Comparison of ENCODE assay signal across 11 cellular contexts in genomic region chr6:43803783-43804549, GRCh38. TPM values are rescaled to one million over a fixed set of nuclear protein-coding genes. Genes with fewer than 3 reads are reported as not detected.
DNase-seq lines count a peak whose midpoint lies in the region; FAIRE-seq and TF ChIP-seq lines count a peak whose summit lies in the region.
"Had no signal": no experiment of that assay in that cellular context is flagged by ENCODE, and none has a peak within 500 bp of the region (broad histone marks: within the 10 kb centered on the region; RNA-seq: fewer than 3 reads in every experiment).

No MANE protein-coding gene starts in this region.

- H2BK15ac ChIP-seq in mesendoderm (replicated peaks; ENCODE audit: low read depth): no peak overlapping the region

- H3K79me2 ChIP-seq in mesendoderm (ENCODE audit: control insufficient read depth, insufficient read depth, low read length): no peaks in the 10 kb centered on the region

- no peak for FAIRE-seq in bronchial epithelial cell (lab: Jason Lieb, UNC)

- POLR2A ChIA-PET in Caco-2 (lab: Charles Lee): interaction anchor here (0.6 to 1.9 kb wide), 4 partner anchors 17 to 123 kb away, joined by 3 to 10 read pairs (median 6); partner anchors contain the start of gene VEGFA
- POLR2A ChIA-PET in A673 (lab: Charles Lee; ENCODE audit: low non-redundant PET): no interaction called here

- peak; percentile 70 to 75 for DNase-seq in Caco-2
- DNase-seq in HT1080 (ENCODE audit: low read depth): peak; percentile 52
- DNase-seq in bronchial epithelial cell (ENCODE audit: low read depth): peak; percentile 69
- peak; percentile 28 for DNase-seq in mesendoderm
- DNase-seq in A673 (ENCODE audit: low spot score): no peak
- no peak for DNase-seq in tibial nerve (ENCODE audit: low spot score in 2 of 2)
- DNase-seq in COLO829 (ENCODE audit: low spot score): no peak
- DNase-seq in MV-4-11 (lab: John Stamatoyannopoulos, UW): no peak
- DNase-seq: cerebellar nuclear complex, DND-41 had no signal

- no peak overlapping the region for H3K27ac ChIP-seq in mesendoderm (ENCODE audit: low read depth, low read length)
- H3K27ac ChIP-seq in A673 (ENCODE audit: low read depth, low read length, poor library complexity, severe bottlenecking): no peak overlapping the region
- no peak overlapping the region for H3K27ac ChIP-seq in tibial nerve
- H3K27ac ChIP-seq: SJSA1 had no signal

- H3K4me3 Mint-ChIP-seq in Caco-2 (ENCODE audit: unreplicated experiment): peak overlapping the region; percentile 59

- H3K9me3 ChIP-seq in Caco-2: no peaks in the 10 kb centered on the region
- H3K9me3 ChIP-seq in A673 (ENCODE audit: low read depth, low read length, poor library complexity, severe bottlenecking): no peaks in the 10 kb centered on the region
- no peaks in the 10 kb centered on the region for H3K9me3 ChIP-seq in tibial nerve
- H3K9me3 ChIP-seq: SJSA1 had no signal

- BruUV-seq in Caco-2 (replicated peaks; lab: Mats Ljungman, UMichigan): TSS peak; percentile 84
- no TSS peak for BruUV-seq in A673 (replicated peaks; lab: Mats Ljungman, UMichigan)

- H3K27me3 ChIP-seq in Caco-2 (replicated peaks; ENCODE audit: control insufficient read depth, insufficient read depth, low read length) (no peaks in the 10 kb centered on the region), bronchial epithelial cell (ENCODE audit: control insufficient read depth, insufficient read depth, low read length) (no peaks in the 10 kb centered on the region), mesendoderm (ENCODE audit: insufficient read depth, low read length, poor library complexity) (no peaks in the 10 kb centered on the region), A673 (replicated peaks; ENCODE audit: insufficient read depth, low read depth, low read length, poor library complexity) (no peaks in the 10 kb centered on the region), tibial nerve (no peaks in the 10 kb centered on the region)
- H3K27me3 ChIP-seq: SJSA1 had no signal

- peaks cover 82% of the 10 kb centered on the region for H3K4me1 Mint-ChIP-seq in Caco-2 (ENCODE audit: low read depth, unreplicated experiment)

- H3K4ac ChIP-seq in mesendoderm (ENCODE audit: low read depth, low read length): no peak overlapping the region

- no peak overlapping the region for H3K23ac ChIP-seq in mesendoderm (ENCODE audit: low read length)

- H3K56ac ChIP-seq in mesendoderm (ENCODE audit: low read length): no peak overlapping the region

- intact Hi-C loops in Caco-2 (cut with micrococcal nuclease; ENCODE audit: unreplicated experiment) (loop anchor here (1.0 kb wide), 2 partner anchors 29 to 123 kb away; no protein-coding TSS in a partner anchor), A673 (cut with micrococcal nuclease; ENCODE audit: unreplicated experiment) (no loop called here)

- H4K5ac ChIP-seq in mesendoderm (ENCODE audit: low read length): no peak overlapping the region

- TF ChIP-seq POLR2A in tibial nerve (IDR thresholded peaks at IDR 0.05): no peak

- WGBS in mesendoderm (ENCODE audit: extremely low coverage, insufficient coverage, low lambda C conversion rate): no CpG with 5 or more reads among the region's 2 CpGs
- 71 to 86% methylated on average over 2 of the region's 2 CpGs for WGBS in tibial nerve, 2 donors

- H3K27ac Mint-ChIP-seq in Caco-2 (ENCODE audit: unreplicated experiment): peak overlapping the region; percentile 93

- TF ChIP-seq CTCF in Caco-2 (IDR thresholded peaks at IDR 0.05; ENCODE audit: insufficient read depth in 1 of 2, low read depth in 1 of 2, low read length in 1 of 2, severe bottlenecking in 1 of 2, unreplicated experiment in 1 of 2) (no peak), bronchial epithelial cell (IDR thresholded peaks at IDR 0.05; ENCODE audit: insufficient read depth, low read length, severe bottlenecking) (no peak), A673 (conservative IDR thresholded peaks at IDR 0.05; ENCODE audit: low read depth, low read length) (no peak), tibial nerve (IDR thresholded peaks at IDR 0.05) (no peak)

- H3K9ac ChIP-seq in mesendoderm (ENCODE audit: low read length): no peak overlapping the region

- no peak overlapping the region for H3K4me3 ChIP-seq in Caco-2 (ENCODE audit: low read depth, low read length)
- no peak overlapping the region for H3K4me3 ChIP-seq in bronchial epithelial cell (ENCODE audit: low read depth, low read length)
- no peak overlapping the region for H3K4me3 ChIP-seq in mesendoderm (ENCODE audit: low read length)
- H3K4me3 ChIP-seq in A673 (ENCODE audit: low read depth, low read length, poor library complexity, severe bottlenecking): no peak overlapping the region
- no peak overlapping the region for H3K4me3 ChIP-seq in tibial nerve
- H3K4me3 ChIP-seq: SJSA1 had no signal

- H3K36me3 ChIP-seq in Caco-2 (ENCODE audit: control insufficient read depth, insufficient read depth, low read length) (no peaks in the 10 kb centered on the region), bronchial epithelial cell (ENCODE audit: control insufficient read depth, insufficient read depth, low read length) (no peaks in the 10 kb centered on the region), mesendoderm (ENCODE audit: control insufficient read depth, insufficient read depth, low read length) (no peaks in the 10 kb centered on the region), A673 (ENCODE audit: insufficient read depth, low read length, poor library complexity, severe bottlenecking) (no peaks in the 10 kb centered on the region), tibial nerve (no peaks in the 10 kb centered on the region)
- H3K36me3 ChIP-seq: SJSA1 had no signal

- H3K4me2 ChIP-seq in mesendoderm (ENCODE audit: low read length): no peak overlapping the region

- CTCF ChIA-PET in Caco-2 (lab: Charles Lee): interaction anchor here (0.6 to 2.2 kb wide), 9 partner anchors 13 to 123 kb away, joined by 3 to 8 read pairs (median 5); partner anchors contain the start of gene VEGFA
- CTCF ChIA-PET in A673 (lab: Charles Lee): no interaction called here

- no peak overlapping the region for H2AK5ac ChIP-seq in mesendoderm (ENCODE audit: low read length)

- peaks cover 5% of the 10 kb centered on the region for H3K36me3 Mint-ChIP-seq in Caco-2 (ENCODE audit: insufficient read depth, unreplicated experiment)

- H3K27me3 Mint-ChIP-seq in Caco-2 (ENCODE audit: insufficient read depth, unreplicated experiment): no peaks in the 10 kb centered on the region

- no peaks in the 10 kb centered on the region for H3K79me1 ChIP-seq in mesendoderm (ENCODE audit: low read length)

- H3K18ac ChIP-seq in mesendoderm (ENCODE audit: low read length): no peak overlapping the region

- no peak overlapping the region for H2BK120ac ChIP-seq in mesendoderm (ENCODE audit: low read depth, low read length)

- TF ChIP-seq EP300 in tibial nerve (IDR thresholded peaks at IDR 0.05): no peak

- H2BK5ac ChIP-seq in mesendoderm (ENCODE audit: low read length): no peak overlapping the region

- H3K4me1 ChIP-seq in Caco-2 (peaks cover 94% of the 10 kb centered on the region), mesendoderm (ENCODE audit: control insufficient read depth, low read depth, low read length) (no peaks in the 10 kb centered on the region), A673 (ENCODE audit: insufficient read depth, low read length, poor library complexity, severe bottlenecking) (no peaks in the 10 kb centered on the region), tibial nerve (peaks cover 0 to 11% (median 0%) of the 10 kb centered on the region in 4 donors)

- H3K9me3 Mint-ChIP-seq in Caco-2 (ENCODE audit: unreplicated experiment): no peaks in the 10 kb centered on the region

- H4K8ac ChIP-seq in mesendoderm (ENCODE audit: low read depth, low read length): no peak overlapping the region

RNA-seq across cellular contexts. Expression of gene VEGFA, which starts 34.0 kb away (rescaled TPM):
- total RNA-seq in Caco-2 (2022) (172 and 174 TPM in 2 replicates), bronchial epithelial cell (391 and 496 TPM in 2 replicates), A673 (2021) (116 and 144 TPM in 2 replicates), tibial nerve (100 to 1,000 TPM; 175 to 220 (median 177) TPM)
- total RNA-seq in HT1080 (2014; rRNA removed; shearing (Covaris generic)): 40.2 and 64.5 TPM in 2 replicates
- polyA plus RNA-seq in HT1080 (2015; cell fraction: cytosol; rRNA removed): 158 and 183 TPM in 2 replicates
- 895 and 1,011 TPM in 2 replicates for polyA plus RNA-seq in HT1080 (2015; cell fraction: nucleus; rRNA removed)
- polyA plus RNA-seq in mesendoderm (2013, experiment 1 of 2): 27.0 TPM
- 29.4 TPM for polyA plus RNA-seq in mesendoderm (2013, experiment 2 of 2)

Comparison
In these comparisons a context has a peak if more than half of its experiments do, and no peak if none do; other contexts are left out.
1. DNase-seq: peak in Caco-2 (2 of 2), HT1080 (single experiment), bronchial epithelial cell (single experiment) and mesendoderm (single experiment); none in A673 (single experiment), tibial nerve (0 of 2), COLO829 (single experiment) and MV-4-11 (single experiment).